Comparison of ENCODE assay signal across 9 cellular contexts in the genomic region with DNA sequence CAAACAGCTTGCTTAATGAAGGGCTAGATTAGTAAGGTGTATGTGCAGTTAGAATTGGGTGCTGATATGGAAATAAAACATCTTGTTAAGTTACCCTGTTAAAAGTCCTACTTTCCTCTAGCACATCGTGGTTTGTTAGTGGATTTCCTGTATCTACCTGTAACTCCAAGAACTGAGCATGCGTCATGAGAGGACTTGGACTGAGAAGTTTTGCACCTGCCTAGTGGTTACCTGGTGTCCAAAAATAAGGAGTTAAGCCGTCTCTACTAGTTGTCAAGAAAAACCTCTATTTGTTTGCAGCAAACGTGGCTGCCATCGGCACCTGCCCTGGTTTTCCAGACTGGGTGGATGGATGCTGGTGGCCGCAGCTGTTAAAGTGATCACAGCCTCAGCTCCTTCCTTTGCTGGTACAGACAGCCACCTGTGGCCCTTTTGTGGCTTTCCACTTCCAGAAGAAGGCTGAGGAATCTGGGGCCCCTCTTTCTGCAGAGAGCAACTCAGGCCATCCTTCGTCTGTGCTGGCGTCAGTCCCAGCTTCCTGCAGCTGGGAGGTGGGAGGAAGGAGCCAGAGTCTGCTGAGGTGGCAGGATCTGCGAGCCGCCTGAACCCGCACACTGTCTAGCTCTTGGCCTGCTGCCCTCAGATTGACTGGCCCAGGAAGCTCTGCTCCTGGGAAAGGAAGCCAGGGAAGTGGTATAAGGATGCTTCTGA. TPM values are rescaled to one million over a fixed set of nuclear protein-coding genes. Genes with fewer than 3 reads are reported as not detected.
DNase-seq lines count a peak whose midpoint lies in the region; ATAC-seq, FAIRE-seq and TF ChIP-seq lines count a peak whose summit lies in the region.
"Had no signal": no experiment of that assay in that cellular context is flagged by ENCODE, and none has a peak within 500 bp of the region (broad histone marks: within the 10 kb centered on the region; RNA-seq: fewer than 3 reads in every experiment).

No MANE protein-coding gene starts in this region.

- H3K36me3 Mint-ChIP-seq in activated CD4-positive, alpha-beta memory T cell treated with anti-CD3 and anti-CD28 coated beads for 36 hours, result no peaks in the 10 kb centered on the region

- H3K27me3 ChIP-seq in AG04450 (ENCODE audit: control insufficient read depth, insufficient read depth, low read length), result no peaks in the 10 kb centered on the region
- no peaks in the 10 kb centered on the region for H3K27me3 ChIP-seq in right lobe of liver

- POLR2A ChIA-PET in AG04450 (lab: Yijun Ruan, JAX), result interaction anchor here (0.9 to 1.3 kb wide), 2 partner anchors 33 to 46 kb away, joined by 4 to 8 read pairs; no protein-coding TSS in a partner anchor
- POLR2A ChIA-PET in activated CD4-positive, alpha-beta memory T cell treated with anti-CD3 and anti-CD28 coated beads for 36 hours (lab: Charles Lee), result no interaction called here

- CTCF ChIA-PET in AG04450 (lab: Charles Lee), result interaction anchor here (0.6 to 1.0 kb wide), 6 partner anchors 16 to 221 kb away, joined by 3 to 5 read pairs (median 3); no protein-coding TSS in a partner anchor
- CTCF ChIA-PET in activated CD4-positive, alpha-beta memory T cell treated with anti-CD3 and anti-CD28 coated beads for 36 hours (lab: Charles Lee), result interaction anchor here (0.6 kb wide), 1 partner anchor 503 kb away, joined by 3 read pairs; no protein-coding TSS in a partner anchor

- FAIRE-seq in HTR-8/SVneo (lab: Jason Lieb, UNC), result no peak

- WGBS in right lobe of liver (ENCODE audit: insufficient coverage, low coverage, low lambda C conversion rate, missing lambda C conversion rate), result 38% methylated on average over 3 of the region's 11 CpGs

- peaks cover 0 to 50% (median 12%) of the 10 kb centered on the region in 4 donors for H3K4me1 ChIP-seq in right lobe of liver

- peaks cover 10% of the 10 kb centered on the region for H3K4me1 Mint-ChIP-seq in activated CD4-positive, alpha-beta memory T cell treated with anti-CD3 and anti-CD28 coated beads for 36 hours (ENCODE audit: low read depth)

- H3K9me3 ChIP-seq in AG04450 (ENCODE audit: control insufficient read depth, insufficient read depth, low read length) (no peaks in the 10 kb centered on the region; the same call in 1 of the 2 replicates), right lobe of liver (no peaks in the 10 kb centered on the region)

- no peak for TF ChIP-seq CTCF in AG04450 (IDR thresholded peaks at IDR 0.05; ENCODE audit: low read depth, low read length)
- no peak for TF ChIP-seq CTCF in astrocyte of the cerebellum (IDR thresholded peaks at IDR 0.05; ENCODE audit: low read depth, low read length, missing control alignments)
- no peak for TF ChIP-seq CTCF in right lobe of liver (IDR thresholded peaks at IDR 0.05)

- no peaks in the 10 kb centered on the region for H3K36me3 ChIP-seq in right lobe of liver

- H3K27ac Mint-ChIP-seq in activated CD4-positive, alpha-beta memory T cell treated with anti-CD3 and anti-CD28 coated beads for 36 hours, result no peak overlapping the region

- TF ChIP-seq POLR2A in right lobe of liver (IDR thresholded peaks at IDR 0.05), result no peak

- H3K4me3 Mint-ChIP-seq in activated CD4-positive, alpha-beta memory T cell treated with anti-CD3 and anti-CD28 coated beads for 36 hours, result no peak overlapping the region

- H3K27me3 Mint-ChIP-seq in activated CD4-positive, alpha-beta memory T cell treated with anti-CD3 and anti-CD28 coated beads for 36 hours, result peaks cover 2% of the 10 kb centered on the region

- intact Hi-C loops in right lobe of liver (cut with DNase I), result loop anchor here in 1 of 2 donors (5.0 kb wide), 1 partner anchor 55 kb away; the partner anchor contains the start of gene CABLES1
- intact Hi-C loops in activated CD4-positive, alpha-beta memory T cell treated with anti-CD3 and anti-CD28 coated beads for 36 hours (cut with micrococcal nuclease), result no loop called here

- H3K9me3 Mint-ChIP-seq in activated CD4-positive, alpha-beta memory T cell treated with anti-CD3 and anti-CD28 coated beads for 36 hours, result no peaks in the 10 kb centered on the region

- DNase-seq in AG04450 (ENCODE audit: low read depth, low spot score) (peak; percentile 72), HTR-8/SVneo (ENCODE audit: insufficient read length, low spot score) (peak; percentile 66), astrocyte of the cerebellum (ENCODE audit: low read depth) (peak; percentile 61), right lobe of liver (peak; percentile 69 to 74 (median 73)), NCI-H146 (lab: John Stamatoyannopoulos, UW) (no peak)
- DNase-seq in activated CD4-positive, alpha-beta memory T cell treated with anti-CD3 and anti-CD28 coated beads for 36 hours, result no peak
- DNase-seq: erythroblast had no signal

- H3K4me3 ChIP-seq in AG04450 (ENCODE audit: low read depth, low read length) (no peak overlapping the region), astrocyte of the cerebellum (ENCODE audit: low read depth, low read length) (no peak overlapping the region), right lobe of liver (no peak overlapping the region)

- H3K27ac ChIP-seq in AG04450 (ENCODE audit: low read depth, low read length), result peak overlapping the region; percentile 68
- H3K27ac ChIP-seq in right lobe of liver, result peak overlapping the region in 1 of 3 donors; percentile 42

- ATAC-seq in right lobe of liver, result peak; percentile 46 to 52 (median 48)
- ATAC-seq in HG03432 (IDR thresholded peaks at IDR 0.05; ENCODE audit: unreplicated experiment), result no peak
- ATAC-seq in HG03342 (IDR thresholded peaks at IDR 0.05; ENCODE audit: unreplicated experiment), result no peak

- in situ Hi-C loops in astrocyte of the cerebellum (cut with HindIII; ENCODE audit: low sequenced_read_pairs), result no loop called here

RNA-seq across cellular contexts. Expression of gene CABLES1, which starts 56.8 kb away (rescaled TPM):
- 25.7 and 29.6 TPM in 2 replicates for polyA plus RNA-seq in AG04450 (2011; rRNA removed)
- polyA minus RNA-seq in AG04450 (2011; rRNA and poly(A)+ RNA removed), result 24.5 TPM in 2 replicates
- 10 to 100 TPM in 5 of 6 experiments, 1 to 10 TPM in 1; 7.4 to 21.5 (median 11.3) TPM for total RNA-seq in right lobe of liver
- 1 to 10 TPM; 1.2 to 2.2 TPM for total RNA-seq in activated CD4-positive, alpha-beta memory T cell treated with anti-CD3 and anti-CD28 coated beads for 36 hours

Comparison
In these comparisons a context has a peak if more than half of its experiments do, and no peak if none do; other contexts are left out.
1. DNase-seq: peak in AG04450 (single experiment), HTR-8/SVneo (single experiment), astrocyte of the cerebellum (single experiment) and right lobe of liver (3 of 3); none in NCI-H146 (single experiment) and activated CD4-positive, alpha-beta memory T cell treated with anti-CD3 and anti-CD28 coated beads for 36 hours (single experiment).
2. ATAC-seq: peak in right lobe of liver (4 of 4); none in HG03432 (single experiment) and HG03342 (single experiment).